ENCODE assay signal across 9 cellular contexts in the genomic region with DNA sequence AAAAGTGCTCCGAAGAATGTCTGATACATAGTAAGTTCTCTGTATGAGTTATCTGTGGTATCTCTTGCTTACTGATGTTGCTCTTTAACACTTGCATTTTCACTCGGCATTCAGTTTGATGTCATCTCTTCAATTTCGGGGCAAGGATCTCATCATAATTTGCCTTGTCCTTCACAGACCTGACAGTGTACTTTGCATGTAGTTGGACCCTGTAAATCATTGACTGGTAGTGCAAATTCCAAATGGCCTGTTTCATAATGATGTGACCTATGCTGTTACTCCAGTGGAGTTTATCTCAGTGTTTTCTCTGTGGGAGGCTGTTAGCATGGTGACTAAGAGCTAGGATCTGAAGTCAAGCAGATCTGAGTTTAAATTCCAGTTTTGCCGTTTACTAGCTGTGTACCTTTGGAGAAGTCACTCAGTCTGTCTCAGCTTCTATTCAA. TPM values are rescaled to one million over a fixed set of nuclear protein-coding genes. Genes with fewer than 3 reads are reported as not detected.
DNase-seq lines count a peak whose midpoint lies in the region; ATAC-seq and FAIRE-seq lines count a peak whose summit lies in the region.
"Had no signal": no experiment of that assay in that cellular context is flagged by ENCODE, and none has a peak within 500 bp of the region (broad histone marks: within the 10 kb centered on the region; RNA-seq: fewer than 3 reads in every experiment).

No MANE protein-coding gene starts in this region.

- H3K4me1 Mint-ChIP-seq in activated naive CD8-positive, alpha-beta T cell (ENCODE audit: low read depth), result peaks cover 29% of the 10 kb centered on the region

- peaks cover 3% of the 10 kb centered on the region for H3K27me3 Mint-ChIP-seq in activated naive CD8-positive, alpha-beta T cell

- no peak overlapping the region for H2BK120ac ChIP-seq in mesendoderm (ENCODE audit: low read depth, low read length)

- DNase-seq in Daoy (ENCODE audit: low read depth) (peak; percentile 88), HCEC 1CT (peak; percentile 15), mesendoderm (peak; percentile 30), urothelium cell line (ENCODE audit: low spot score) (no peak), NCI-H345 (lab: John Stamatoyannopoulos, UW) (no peak)
- DNase-seq: activated gamma-delta T cell treated with Interleukin-2 at 50 U/mL for 16 hours had no signal

- H3K4me3 ChIP-seq in mesendoderm (ENCODE audit: low read length), result no peak overlapping the region

- H3K27ac Mint-ChIP-seq in activated naive CD8-positive, alpha-beta T cell, result peak overlapping the region; percentile 89

- no peak overlapping the region for H3K4me3 Mint-ChIP-seq in activated naive CD8-positive, alpha-beta T cell

- H2AK5ac ChIP-seq in mesendoderm (ENCODE audit: low read length), result no peak overlapping the region

- H3K56ac ChIP-seq in mesendoderm (ENCODE audit: low read length), result no peak overlapping the region

- no peaks in the 10 kb centered on the region for H3K36me3 ChIP-seq in mesendoderm (ENCODE audit: control insufficient read depth, insufficient read depth, low read length)

- no CpG with 5 or more reads among the region's 4 CpGs for WGBS in mesendoderm (ENCODE audit: extremely low coverage, insufficient coverage, low lambda C conversion rate)

- H3K79me1 ChIP-seq in mesendoderm (ENCODE audit: low read length), result no peaks in the 10 kb centered on the region

- no peak overlapping the region for H3K23ac ChIP-seq in mesendoderm (ENCODE audit: low read length)

- peaks cover 4% of the 10 kb centered on the region for H3K36me3 Mint-ChIP-seq in activated naive CD8-positive, alpha-beta T cell

- H3K4me2 ChIP-seq in mesendoderm (ENCODE audit: low read length), result no peak overlapping the region

- no peak overlapping the region for H3K4ac ChIP-seq in mesendoderm (ENCODE audit: low read depth, low read length)

- H3K27me3 ChIP-seq in mesendoderm (ENCODE audit: insufficient read depth, low read length, poor library complexity), result no peaks in the 10 kb centered on the region

- H4K5ac ChIP-seq in mesendoderm (ENCODE audit: low read length), result no peak overlapping the region

- no peak for ATAC-seq in HG03139 (IDR thresholded peaks at IDR 0.05; ENCODE audit: unreplicated experiment)
- no peak for ATAC-seq in HG03442 (IDR thresholded peaks at IDR 0.05; ENCODE audit: unreplicated experiment)

- H3K79me2 ChIP-seq in mesendoderm (ENCODE audit: control insufficient read depth, insufficient read depth, low read length), result no peaks in the 10 kb centered on the region

- no peak overlapping the region for H2BK5ac ChIP-seq in mesendoderm (ENCODE audit: low read length)

- H3K4me1 ChIP-seq in mesendoderm (ENCODE audit: control insufficient read depth, low read depth, low read length), result peaks cover 3% of the 10 kb centered on the region

- H4K8ac ChIP-seq in mesendoderm (ENCODE audit: low read depth, low read length), result no peak overlapping the region

- H3K27ac ChIP-seq in mesendoderm (ENCODE audit: low read depth, low read length), result no peak overlapping the region

- no peak overlapping the region for H3K9ac ChIP-seq in mesendoderm (ENCODE audit: low read length)

- H3K9me3 Mint-ChIP-seq in activated naive CD8-positive, alpha-beta T cell (ENCODE audit: low read depth), result peaks cover 4% of the 10 kb centered on the region

- no peak overlapping the region for H2BK15ac ChIP-seq in mesendoderm (replicated peaks; ENCODE audit: low read depth)

- FAIRE-seq in urothelium cell line (lab: Jason Lieb, UNC), result no peak

- no peak overlapping the region for H3K18ac ChIP-seq in mesendoderm (ENCODE audit: low read length)

RNA-seq across cellular contexts. Expression of a gene that starts 34.2 kb away (rescaled TPM):
- 92.3 and 121 TPM in 2 replicates for total RNA-seq in Daoy (2014; rRNA removed; shearing (Covaris generic))
- 24.6 TPM for polyA plus RNA-seq in mesendoderm (2013, experiment 1 of 2)
- polyA plus RNA-seq in mesendoderm (2013, experiment 2 of 2), result 23.6 TPM

Comparison
In these comparisons a context has a peak if more than half of its experiments do, and no peak if none do; other contexts are left out.
1. DNase-seq: peak in Daoy (single experiment), HCEC 1CT (single experiment) and mesendoderm (single experiment); none in urothelium cell line (single experiment) and NCI-H345 (single experiment).